ENCODE assay signal across 9 cellular contexts in genomic region chr1:206508130-206508884, GRCh38. TPM values are rescaled to one million over a fixed set of nuclear protein-coding genes. Genes with fewer than 3 reads are reported as not detected.
DNase-seq lines count a peak whose midpoint lies in the region; ATAC-seq and TF ChIP-seq lines count a peak whose summit lies in the region.
"Had no signal": no experiment of that assay in that cellular context is flagged by ENCODE, and none has a peak within 500 bp of the region (broad histone marks: within the 10 kb centered on the region; RNA-seq: fewer than 3 reads in every experiment).

No MANE protein-coding gene starts in this region.

- peaks cover 22% of the 10 kb centered on the region for H3K4me1 ChIP-seq in cardiac muscle cell (ENCODE audit: low read depth)
- peaks cover 26% of the 10 kb centered on the region for H3K4me1 ChIP-seq in mesodermal cell (ENCODE audit: control insufficient read depth, insufficient read depth, low read length, poor library complexity, severe bottlenecking)
- peaks cover 58% of the 10 kb centered on the region for H3K4me1 ChIP-seq in upper lobe of right lung

- H3K9me3 ChIP-seq in cardiac muscle cell (ENCODE audit: low read depth) (no peaks in the 10 kb centered on the region), mesodermal cell (ENCODE audit: control insufficient read depth, low read length) (no peaks in the 10 kb centered on the region), upper lobe of right lung (no peaks in the 10 kb centered on the region)

- H3K4me3 ChIP-seq in cardiac muscle cell (peak overlapping the region; percentile 67), cardiac fibroblast (replicated peaks in 1 of 2; ENCODE audit: low read depth in 2 of 2, low read length in 2 of 2) (peak overlapping the region; percentile 45 to 55), mesodermal cell (ENCODE audit: extremely low read depth, insufficient read depth, low read length, poor library complexity, severe bottlenecking) (peak overlapping the region; percentile 38), upper lobe of right lung (peak overlapping the region; percentile 63)

- ATAC-seq in Right ventricle myocardium inferior (no peak), upper lobe of right lung (no peak), HG03095 (IDR thresholded peaks at IDR 0.05; ENCODE audit: unreplicated experiment) (no peak)

- H3K27ac ChIP-seq in cardiac muscle cell (no peak overlapping the region), mesodermal cell (ENCODE audit: low read depth, low read length, severe bottlenecking) (no peak overlapping the region), upper lobe of right lung (peak overlapping the region; percentile 20)

- H3K27me3 ChIP-seq in cardiac muscle cell: no peaks in the 10 kb centered on the region
- no peaks in the 10 kb centered on the region for H3K27me3 ChIP-seq in upper lobe of right lung

- intact Hi-C loops in Right ventricle myocardium inferior (cut with DNase I) (no loop called here), upper lobe of right lung (cut with DNase I) (no loop called here)

- DNase-seq in cardiac muscle cell (ENCODE audit: low read depth in 1 of 2, low spot score in 1 of 2) (no peak), Right ventricle myocardium inferior (ENCODE audit: missing footprints) (no peak), cardiac fibroblast (ENCODE audit: low read depth in 2 of 2) (no peak), upper lobe of right lung (peak; percentile 41), NCI-H2029 treated with DMSO at 0.1 percent for 48 hours (lab: John Stamatoyannopoulos, UW) (no peak), iPS-NIHi11 (ENCODE audit: low spot score) (no peak)
- DNase-seq: DND-41 had no signal

- no peak for TF ChIP-seq CTCF in cardiac muscle cell (IDR thresholded peaks at IDR 0.05; ENCODE audit: low read depth, low read length)
- TF ChIP-seq CTCF in cardiac fibroblast (IDR thresholded peaks at IDR 0.05; ENCODE audit: low read depth, low read length): no peak
- TF ChIP-seq CTCF in upper lobe of right lung (IDR thresholded peaks at IDR 0.05): no peak

- WGBS in mesodermal cell (ENCODE audit: insufficient coverage in 2 of 2), 2 experiments: 56 to 58% methylated on average over 6 to 9 of the region's 15 CpGs

- H3K36me3 ChIP-seq in cardiac muscle cell (no peaks in the 10 kb centered on the region), mesodermal cell (ENCODE audit: control insufficient read depth, insufficient read depth, low read length) (no peaks in the 10 kb centered on the region), upper lobe of right lung (no peaks in the 10 kb centered on the region)

RNA-seq across cellular contexts. Expression of gene RASSF5, which starts 1.0 kb away (rescaled TPM):
- 45.3 and 50.7 TPM in 2 replicates for total RNA-seq in cardiac muscle cell
- 40.9 and 42.0 TPM in 2 replicates for polyA plus RNA-seq in cardiac muscle cell
- 5.3 TPM for total RNA-seq in Right ventricle myocardium inferior
- 1.7 TPM for polyA plus RNA-seq in mesodermal cell (2013, experiment 1 of 2)
- 1.7 TPM for polyA plus RNA-seq in mesodermal cell (2013, experiment 2 of 2)
- 37.6 TPM for total RNA-seq in upper lobe of right lung

RNA-seq across cellular contexts. Expression of gene IKBKE, which starts 38.0 kb away (rescaled TPM):
- total RNA-seq in cardiac muscle cell (22.8 and 24.7 TPM in 2 replicates), Right ventricle myocardium inferior (0.62 TPM), upper lobe of right lung (8.5 TPM)
- polyA plus RNA-seq in cardiac muscle cell: 13.6 and 27.0 TPM in 2 replicates
- 8.9 TPM for polyA plus RNA-seq in mesodermal cell (2013, experiment 1 of 2)
- polyA plus RNA-seq in mesodermal cell (2013, experiment 2 of 2): 7.4 TPM
